17 cellular contexts compared by ENCODE assay signal in genomic region chr7:140375808-140376730, GRCh38. TPM values are rescaled to one million over a fixed set of nuclear protein-coding genes. Genes with fewer than 3 reads are reported as not detected.
DNase-seq lines count a peak whose midpoint lies in the region; ATAC-seq and TF ChIP-seq lines count a peak whose summit lies in the region.
"Had no signal": no experiment of that assay in that cellular context is flagged by ENCODE, and none has a peak within 500 bp of the region (broad histone marks: within the 10 kb centered on the region; RNA-seq: fewer than 3 reads in every experiment).

No MANE protein-coding gene starts in this region.

- H3K36me3 ChIP-seq in breast epithelium = peaks cover 4% of the 10 kb centered on the region

- H3K27ac ChIP-seq in breast epithelium = no peak overlapping the region
- H3K27ac ChIP-seq: A549, VCaP had no signal

- H3K27me3 ChIP-seq in breast epithelium = no peaks in the 10 kb centered on the region

- no peaks in the 10 kb centered on the region for H3K4me1 ChIP-seq in breast epithelium
- H3K4me1 ChIP-seq: A549 had no signal

- peak overlapping the region; percentile 78 for H3K4me3 Mint-ChIP-seq in activated CD4-positive, alpha-beta T cell treated with anti-CD3 and anti-CD28 coated beads, Interleukin-2, amount 10 ng/mL, durations not matched to agents 24 days and 14 days
- peak overlapping the region; percentile 4 for H3K4me3 Mint-ChIP-seq in dendritic cell treated with granulocyte-macrophage colony-stimulating factor and Interleukin-4, amounts not matched to agents 40 ng/mL and 50 ng/mL, for 4 days
- H3K4me3 Mint-ChIP-seq in stimulated activated naive CD8-positive, alpha-beta T cell treated with anti-CD3 and anti-CD28 coated beads, Interleukin-15, Interleukin-2, amounts not matched to agents 100 ng/mL and 50 ng/mL, for 24 hours = peak overlapping the region; percentile 77

- H3K9me3 ChIP-seq in breast epithelium = no peaks in the 10 kb centered on the region
- H3K9me3 ChIP-seq: A549 had no signal

- TF ChIP-seq CTCF in breast epithelium (IDR thresholded peaks at IDR 0.05) = no peak

- H3K27me3 Mint-ChIP-seq in activated CD4-positive, alpha-beta T cell treated with anti-CD3 and anti-CD28 coated beads, Interleukin-2, amount 10 ng/mL, durations not matched to agents 24 days and 14 days = no peaks in the 10 kb centered on the region
- H3K27me3 Mint-ChIP-seq in dendritic cell treated with granulocyte-macrophage colony-stimulating factor and Interleukin-4, amounts not matched to agents 40 ng/mL and 50 ng/mL, for 4 days = no peaks in the 10 kb centered on the region
- no peaks in the 10 kb centered on the region for H3K27me3 Mint-ChIP-seq in stimulated activated naive CD8-positive, alpha-beta T cell treated with anti-CD3 and anti-CD28 coated beads, Interleukin-15, Interleukin-2, amounts not matched to agents 100 ng/mL and 50 ng/mL, for 24 hours

- no peaks in the 10 kb centered on the region for H3K9me3 Mint-ChIP-seq in activated CD4-positive, alpha-beta T cell treated with anti-CD3 and anti-CD28 coated beads, Interleukin-2, amount 10 ng/mL, durations not matched to agents 24 days and 14 days
- no peaks in the 10 kb centered on the region for H3K9me3 Mint-ChIP-seq in dendritic cell treated with granulocyte-macrophage colony-stimulating factor and Interleukin-4, amounts not matched to agents 40 ng/mL and 50 ng/mL, for 4 days
- H3K9me3 Mint-ChIP-seq in stimulated activated naive CD8-positive, alpha-beta T cell treated with anti-CD3 and anti-CD28 coated beads, Interleukin-15, Interleukin-2, amounts not matched to agents 100 ng/mL and 50 ng/mL, for 24 hours = no peaks in the 10 kb centered on the region

- ATAC-seq in HG02571 (IDR thresholded peaks at IDR 0.05; ENCODE audit: unreplicated experiment) (no peak), HG02588 (IDR thresholded peaks at IDR 0.05; ENCODE audit: unreplicated experiment) (no peak)

- H3K36me3 Mint-ChIP-seq in activated CD4-positive, alpha-beta T cell treated with anti-CD3 and anti-CD28 coated beads, Interleukin-2, amount 10 ng/mL, durations not matched to agents 24 days and 14 days (ENCODE audit: low read depth) = peaks cover 66% of the 10 kb centered on the region
- H3K36me3 Mint-ChIP-seq in dendritic cell treated with granulocyte-macrophage colony-stimulating factor and Interleukin-4, amounts not matched to agents 40 ng/mL and 50 ng/mL, for 4 days (ENCODE audit: low read depth) = peaks cover 71% of the 10 kb centered on the region
- peaks cover 49% of the 10 kb centered on the region for H3K36me3 Mint-ChIP-seq in stimulated activated naive CD8-positive, alpha-beta T cell treated with anti-CD3 and anti-CD28 coated beads, Interleukin-15, Interleukin-2, amounts not matched to agents 100 ng/mL and 50 ng/mL, for 24 hours (ENCODE audit: low read depth)

- TF ChIP-seq POLR2A in breast epithelium (IDR thresholded peaks at IDR 0.05) = no peak

- intact Hi-C loops in activated CD4-positive, alpha-beta T cell treated with anti-CD3 and anti-CD28 coated beads, Interleukin-2, amount 10 ng/mL, durations not matched to agents 24 days and 14 days (cut with micrococcal nuclease) = loop anchor here (1.0 kb wide), 5 partner anchors 12 to 146 kb away; partner anchors contain the start of gene MKRN1
- intact Hi-C loops in dendritic cell treated with granulocyte-macrophage colony-stimulating factor and Interleukin-4, amounts not matched to agents 40 ng/mL and 50 ng/mL, for 4 days (cut with micrococcal nuclease) = no loop called here
- intact Hi-C loops in breast epithelium (cut with DNase I; ENCODE audit: low total_unique reads) = no loop called here

- peak; percentile 84 for DNase-seq in activated CD4-positive, alpha-beta T cell treated with anti-CD3 and anti-CD28 coated beads, Interleukin-2, amount 10 ng/mL, durations not matched to agents 24 days and 14 days
- no peak for DNase-seq in activated CD4-positive, alpha-beta T cell treated with anti-CD3 and anti-CD28 coated beads, Interleukin-2, amount 50 U/mL, for 4 hours
- peak; percentile 42 for DNase-seq in activated CD4-positive, CD25-positive, alpha-beta regulatory T cell treated with anti-CD3 and anti-CD28 coated beads, Interleukin-2, amount 50 U/mL, for 72 hours
- no peak for DNase-seq in breast epithelium (ENCODE audit: low spot score in 2 of 2)
- DNase-seq: aorta, hippocampal formation, MV-4-11, NCI-H510A, posterior cingulate gyrus had no signal

- H3K4me1 Mint-ChIP-seq in activated CD4-positive, alpha-beta T cell treated with anti-CD3 and anti-CD28 coated beads, Interleukin-2, amount 10 ng/mL, durations not matched to agents 24 days and 14 days = peaks cover 40% of the 10 kb centered on the region
- peaks cover 9% of the 10 kb centered on the region for H3K4me1 Mint-ChIP-seq in dendritic cell treated with granulocyte-macrophage colony-stimulating factor and Interleukin-4, amounts not matched to agents 40 ng/mL and 50 ng/mL, for 4 days (ENCODE audit: low read depth)
- H3K4me1 Mint-ChIP-seq in stimulated activated naive CD8-positive, alpha-beta T cell treated with anti-CD3 and anti-CD28 coated beads, Interleukin-15, Interleukin-2, amounts not matched to agents 100 ng/mL and 50 ng/mL, for 24 hours (ENCODE audit: low read depth) = peaks cover 24% of the 10 kb centered on the region

- no peak overlapping the region for H3K4me3 ChIP-seq in breast epithelium
- H3K4me3 ChIP-seq: A549, lung had no signal

- H3K27ac Mint-ChIP-seq in activated CD4-positive, alpha-beta T cell treated with anti-CD3 and anti-CD28 coated beads, Interleukin-2, amount 10 ng/mL, durations not matched to agents 24 days and 14 days = peak overlapping the region; percentile 99
- peak overlapping the region; percentile 60 for H3K27ac Mint-ChIP-seq in dendritic cell treated with granulocyte-macrophage colony-stimulating factor and Interleukin-4, amounts not matched to agents 40 ng/mL and 50 ng/mL, for 4 days
- H3K27ac Mint-ChIP-seq in stimulated activated naive CD8-positive, alpha-beta T cell treated with anti-CD3 and anti-CD28 coated beads, Interleukin-15, Interleukin-2, amounts not matched to agents 100 ng/mL and 50 ng/mL, for 24 hours = peak overlapping the region; percentile 93

RNA-seq across cellular contexts. Expression of gene SLC37A3, which starts 22.3 kb away (rescaled TPM):
- 162 and 167 TPM in 2 replicates for total RNA-seq in activated CD4-positive, alpha-beta T cell treated with anti-CD3 and anti-CD28 coated beads, Interleukin-2, amount 10 ng/mL, durations not matched to agents 24 days and 14 days
- total RNA-seq in breast epithelium = 10 to 100 TPM; 64.0 to 89.8 (median 79.3) TPM

RNA-seq across cellular contexts. Expression of gene RAB19, which starts 27.8 kb away (rescaled TPM):
- total RNA-seq in activated CD4-positive, alpha-beta T cell treated with anti-CD3 and anti-CD28 coated beads, Interleukin-2, amount 10 ng/mL, durations not matched to agents 24 days and 14 days = 23.0 and 24.4 TPM in 2 replicates
- total RNA-seq in breast epithelium = 1 to 10 TPM in 2 of 3 donors, not detected in 1; 2.3 to 4.2 TPM
- total RNA-seq: aorta, temporal lobe had no signal

Comparison
In these comparisons a context has a peak if more than half of its experiments do, and no peak if none do; other contexts are left out.
1. DNase-seq: peak in activated CD4-positive, alpha-beta T cell treated with anti-CD3 and anti-CD28 coated beads, Interleukin-2, amount 10 ng/mL, durations not matched to agents 24 days and 14 days (single experiment) and activated CD4-positive, CD25-positive, alpha-beta regulatory T cell treated with anti-CD3 and anti-CD28 coated beads, Interleukin-2, amount 50 U/mL, for 72 hours (single experiment); none in activated CD4-positive, alpha-beta T cell treated with anti-CD3 and anti-CD28 coated beads, Interleukin-2, amount 50 U/mL, for 4 hours (0 of 2) and breast epithelium (0 of 2).
2. H3K4me3 Mint-ChIP-seq: peak in every context shown above with its lines; median percentile 78 in activated CD4-positive, alpha-beta T cell treated with anti-CD3 and anti-CD28 coated beads, Interleukin-2, amount 10 ng/mL, durations not matched to agents 24 days and 14 days; 77 in stimulated activated naive CD8-positive, alpha-beta T cell treated with anti-CD3 and anti-CD28 coated beads, Interleukin-15, Interleukin-2, amounts not matched to agents 100 ng/mL and 50 ng/mL, for 24 hours; 4 in dendritic cell treated with granulocyte-macrophage colony-stimulating factor and Interleukin-4, amounts not matched to agents 40 ng/mL and 50 ng/mL, for 4 days.
3. Peak in every context shown above with its lines, with median percentiles within 50 percentile points of each other: H3K27ac Mint-ChIP-seq.